ENCODE assay signal across 18 cellular contexts in the genomic region with DNA sequence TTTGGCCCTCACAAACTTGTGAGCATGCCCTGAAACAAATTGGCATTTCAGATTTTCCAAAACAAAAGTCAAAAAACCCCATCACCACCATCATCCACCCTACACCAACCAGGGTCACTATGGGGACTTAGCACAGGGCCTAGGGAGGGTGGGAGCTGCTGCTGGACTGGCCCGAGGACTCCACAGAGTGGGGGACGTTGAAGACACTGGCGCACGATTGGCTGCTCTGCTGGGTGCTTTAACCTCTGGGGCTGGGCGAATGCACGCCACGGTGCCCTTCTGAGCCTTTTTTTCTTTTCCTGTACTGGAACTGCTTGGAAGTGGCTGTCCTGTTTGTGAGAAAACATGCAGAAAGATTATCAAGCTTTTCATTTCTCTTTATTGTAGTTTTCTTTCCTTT.
"Had no signal": no experiment of that assay in that cellular context is flagged by ENCODE, and none has a peak within 500 bp of the region (broad histone marks: within the 10 kb centered on the region; RNA-seq: fewer than 3 reads in every experiment).

No MANE protein-coding gene starts in this region.

- H3K9ac ChIP-seq: parathyroid adenoma had no signal

- H3K27ac Mint-ChIP-seq: activated CD4-positive, alpha-beta memory T cell treated with anti-CD3 and anti-CD28 coated beads, Interleukin-2, amount 10 ng/mL, durations not matched to agents 7 days and 5 days; activated naive CD8-positive, alpha-beta T cell treated with anti-CD3 and anti-CD28 coated beads for 36 hours; activated T-helper 2 cell treated with anti-CD3 and anti-CD28 coated beads, Interferon-gamma antibody, Interleukin-2, Interleukin-4, amounts not matched to agents 10 μg/mL and 5 μg/mL and 100 μg/mL, durations not matched to agents 14 hours and 24 hours and 36 hours; endodermal cell; memory B cell had no signal

- H3K36me3 ChIP-seq: uterus had no signal

- H3K4me3 Mint-ChIP-seq: activated CD4-positive, alpha-beta memory T cell treated with anti-CD3 and anti-CD28 coated beads, Interleukin-2, amount 10 ng/mL, durations not matched to agents 7 days and 5 days; activated naive CD8-positive, alpha-beta T cell treated with anti-CD3 and anti-CD28 coated beads for 36 hours; endodermal cell; memory B cell had no signal

- H3K27me3 ChIP-seq: tibial artery, uterus had no signal

- H3K9me3 ChIP-seq: left ventricle myocardium inferior, tibial artery, uterus had no signal

- H3K27ac ChIP-seq: left ventricle myocardium inferior, parathyroid adenoma, tibial artery, uterus had no signal

- H3K27me3 Mint-ChIP-seq: activated CD4-positive, alpha-beta memory T cell treated with anti-CD3 and anti-CD28 coated beads, Interleukin-2, amount 10 ng/mL, durations not matched to agents 7 days and 5 days; activated naive CD8-positive, alpha-beta T cell treated with anti-CD3 and anti-CD28 coated beads for 36 hours; memory B cell had no signal

- H3K4me1 ChIP-seq: parathyroid adenoma, tibial artery, uterus had no signal

- H3K4me3 ChIP-seq: left ventricle myocardium inferior, tibial artery, uterus had no signal

- H3K9me3 Mint-ChIP-seq: activated CD4-positive, alpha-beta memory T cell treated with anti-CD3 and anti-CD28 coated beads, Interleukin-2, amount 10 ng/mL, durations not matched to agents 7 days and 5 days; activated naive CD8-positive, alpha-beta T cell treated with anti-CD3 and anti-CD28 coated beads for 36 hours; activated T-helper 2 cell treated with anti-CD3 and anti-CD28 coated beads, Interferon-gamma antibody, Interleukin-2, Interleukin-4, amounts not matched to agents 10 μg/mL and 5 μg/mL and 100 μg/mL, durations not matched to agents 14 hours and 24 hours and 36 hours; endodermal cell; memory B cell had no signal

- H3K79me2 ChIP-seq: parathyroid adenoma had no signal

- DNase-seq: activated CD4-positive, alpha-beta memory T cell treated with anti-CD3 and anti-CD28 coated beads, Interleukin-2, amount 10 ng/mL, durations not matched to agents 7 days and 5 days; activated CD4-positive, alpha-beta T cell treated with anti-CD3 and anti-CD28 coated beads for 1 hour; activated CD8-positive, alpha-beta memory T cell treated with anti-CD3 and anti-CD28 coated beads, Interleukin-2, amount 50 U/mL, for 4 hours; activated naive CD8-positive, alpha-beta T cell treated with anti-CD3 and anti-CD28 coated beads for 36 hours; anterior cingulate cortex; dermis blood vessel endothelial cell; endodermal cell; kidney; left ventricle myocardium inferior; retina; stimulated activated CD4-positive, alpha-beta T cell treated with anti-CD3 and anti-CD28 coated beads, Interleukin-15, amount 100 ng/mL, for 24 hours; stimulated activated CD4-positive, alpha-beta T cell treated with anti-CD3 and anti-CD28 coated beads, Interleukin-4, amount 100 ng/mL, for 24 hours; T-helper 9 cell; tibial artery; uterus had no signal
